Comparison of ENCODE assay signal across 22 cellular contexts in genomic region chr17:9941305-9941704, GRCh38. TPM values are rescaled to one million over a fixed set of nuclear protein-coding genes. Genes with fewer than 3 reads are reported as not detected.
DNase-seq lines count a peak whose midpoint lies in the region; ATAC-seq, FAIRE-seq and TF ChIP-seq lines count a peak whose summit lies in the region.
"Had no signal": no experiment of that assay in that cellular context is flagged by ENCODE, and none has a peak within 500 bp of the region (broad histone marks: within the 10 kb centered on the region; RNA-seq: fewer than 3 reads in every experiment).

No MANE protein-coding gene starts in this region.

- H3K27me3 ChIP-seq in IMR-90 (ENCODE audit: control insufficient read depth, insufficient read depth, low read length) (no peaks in the 10 kb centered on the region), H1 (replicated peaks in 1 of 4; ENCODE audit: control insufficient read depth in 3 of 4, extremely low read depth in 1 of 4, insufficient read depth in 3 of 4, low read length in 3 of 4) (no peaks in the 10 kb centered on the region)
- H3K27me3 ChIP-seq in effector memory CD4-positive, alpha-beta T cell (replicated peaks; ENCODE audit: control insufficient read depth, insufficient read depth, low read length, poor library complexity, severe bottlenecking) = no peaks in the 10 kb centered on the region

- H2AFZ ChIP-seq in IMR-90 (replicated peaks; ENCODE audit: low read length, poor library complexity) (no peak overlapping the region), H1 (ENCODE audit: low read length) (no peak overlapping the region)
- H2AFZ ChIP-seq: GM23338 had no signal

- ATAC-seq in IMR-90 (ENCODE audit: low read depth) = no peak
- ATAC-seq: GM23338, HCT116 had no signal

- no peak overlapping the region for H3K4me3 ChIP-seq in IMR-90 (ENCODE audit: insufficient read depth, low read depth, low read length)
- H3K4me3 ChIP-seq in H1 (ENCODE audit: extremely low read depth in 1 of 4, insufficient read depth in 2 of 4, low read depth in 3 of 4, low read length in 4 of 4) = no peak overlapping the region
- H3K4me3 ChIP-seq in effector memory CD4-positive, alpha-beta T cell (ENCODE audit: insufficient read depth, low read depth, low read length, poor library complexity, severe bottlenecking) = no peak overlapping the region
- H3K4me3 ChIP-seq: GM23338 had no signal

- H3K23ac ChIP-seq in IMR-90 (ENCODE audit: low read depth, low read length) (no peak overlapping the region), H1 (ENCODE audit: insufficient read length) (no peak overlapping the region)

- H3K9me3 ChIP-seq in IMR-90 (ENCODE audit: control insufficient read depth, insufficient read depth, low read length) (peaks cover 6% of the 10 kb centered on the region), H1 (ENCODE audit: insufficient read depth in 2 of 2, low read depth in 1 of 2, low read length in 1 of 2) (peaks cover 0 to 3% of the 10 kb centered on the region in 2 experiments; a peak in 2 of 4 replicates)
- no peaks in the 10 kb centered on the region for H3K9me3 ChIP-seq in effector memory CD4-positive, alpha-beta T cell (ENCODE audit: control insufficient read depth, low read length)
- H3K9me3 ChIP-seq: Caco-2 had no signal

- no CpG with 5 or more reads among the region's 13 CpGs for WGBS in IMR-90 (ENCODE audit: extremely low coverage in 2 of 2, insufficient read length in 1 of 2), 2 experiments
- WGBS in H1 (ENCODE audit: extremely low coverage in 1 of 2, insufficient coverage in 1 of 2, insufficient read length in 1 of 2, insufficient replicate concordance in 2 of 2, low coverage in 1 of 2, low lambda C conversion rate in 2 of 2, missing lambda C conversion rate in 1 of 2), 2 experiments = 94% methylated on average over 13 of the region's 13 CpGs; no CpG with 5 or more reads in 1 of the 2 experiments

- H3K79me1 ChIP-seq in IMR-90 (ENCODE audit: low read depth in 1 of 2, low read length in 2 of 2) = no peaks in the 10 kb centered on the region
- no peaks in the 10 kb centered on the region for H3K79me1 ChIP-seq in H1 (ENCODE audit: low read depth, low read length)

- H2BK12ac ChIP-seq in H1 (ENCODE audit: low read depth, low read length) = no peak overlapping the region

- H3K9ac ChIP-seq in IMR-90 (ENCODE audit: low read depth, low read length) = no peak overlapping the region
- no peak overlapping the region; a peak in 1 of 7 replicates for H3K9ac ChIP-seq in H1 (replicated peaks in 1 of 4; ENCODE audit: extremely low read depth in 1 of 4, low read depth in 3 of 4, low read length in 3 of 4)

- H2BK120ac ChIP-seq in IMR-90 (ENCODE audit: low read depth, low read length) (no peak overlapping the region), H1 (replicated peaks; ENCODE audit: low read depth, low read length) (no peak overlapping the region)

- H3K27ac ChIP-seq in IMR-90 (ENCODE audit: insufficient read depth, low read length) (no peak overlapping the region), angular gyrus (ENCODE audit: low read depth, low read length) (peak overlapping the region; percentile 34), H1 (ENCODE audit: low read depth, low read length) (no peak overlapping the region), temporal lobe (ENCODE audit: low read depth, low read length) (peak overlapping the region; percentile 2)
- H3K27ac ChIP-seq in effector memory CD4-positive, alpha-beta T cell (ENCODE audit: insufficient read depth, low read length, poor library complexity, severe bottlenecking) = no peak overlapping the region
- H3K27ac ChIP-seq: C4-2B had no signal

- no peak for TF ChIP-seq EP300 in H1 (IDR thresholded peaks at IDR 0.05; ENCODE audit: borderline replicate concordance in 1 of 2, low read depth in 2 of 2, low read length in 2 of 2)

- no peak for TF ChIP-seq CTCF in IMR-90 (conservative IDR thresholded peaks at IDR 0.05; ENCODE audit: low read depth, low read length)
- TF ChIP-seq CTCF in H1 (IDR thresholded peaks at IDR 0.05; ENCODE audit: control extremely low read depth in 1 of 3, insufficient read depth in 1 of 3, low read depth in 1 of 3, low read length in 3 of 3) = no peak

- no TSS peak for BruUV-seq in IMR-90 (replicated peaks; lab: Mats Ljungman, UMichigan)

- H3K4me1 ChIP-seq in IMR-90 (ENCODE audit: control insufficient read depth, insufficient read depth, low read length) (no peaks in the 10 kb centered on the region; the same call in 1 of the 2 replicates), H1 (replicated peaks in 1 of 4; ENCODE audit: control insufficient read depth in 3 of 4, insufficient read depth in 4 of 4, low read length in 3 of 4) (no peaks in the 10 kb centered on the region)
- no peaks in the 10 kb centered on the region for H3K4me1 ChIP-seq in effector memory CD4-positive, alpha-beta T cell (ENCODE audit: control insufficient read depth, insufficient read depth, low read length, poor library complexity, severe bottlenecking)
- H3K4me1 ChIP-seq: Caco-2 had no signal

- FAIRE-seq in H1 (lab: Jason Lieb, UNC) = no peak
- FAIRE-seq in GM12892 (lab: Jason Lieb, UNC) = no peak
- FAIRE-seq: A204.1, D721Med, HTR-8/SVneo had no signal

- dilution Hi-C loops in IMR-90 (cut with HindIII; ENCODE audit: low sequenced_read_pairs, unreplicated experiment) = no loop called here

- H3K23me2 ChIP-seq in H1 (ENCODE audit: low read depth, low read length) = no peaks in the 10 kb centered on the region

- H3K14ac ChIP-seq in IMR-90 (replicated peaks; ENCODE audit: low read depth, low read length) (no peak overlapping the region), H1 (ENCODE audit: insufficient read length) (no peak overlapping the region)

- DNase-seq in IMR-90 = no peak
- DNase-seq in H1 (ENCODE audit: low read depth in 1 of 2, low spot score in 2 of 2) = no peak
- DNase-seq in Ammon's horn (ENCODE audit: low spot score) = no peak
- DNase-seq in effector memory CD4-positive, alpha-beta T cell = no peak
- DNase-seq in GM12892 (ENCODE audit: insufficient read length) = no peak
- DNase-seq: ACHN; Caco-2; CD4-positive, alpha-beta T cell; GDM1; H7; HFFc6; KBM-7 had no signal

- H3K4me2 ChIP-seq in IMR-90 (ENCODE audit: low read depth, low read length) (no peak overlapping the region), H1 (ENCODE audit: insufficient read depth in 1 of 2, low read depth in 2 of 2, low read length in 2 of 2) (no peak overlapping the region)
- H3K4me2 ChIP-seq: GM23338 had no signal

- H2BK5ac ChIP-seq in IMR-90 (ENCODE audit: low read depth, low read length, poor library complexity, severe bottlenecking) (no peak overlapping the region), H1 (ENCODE audit: low read depth, low read length) (no peak overlapping the region; the same call in 1 of the 2 replicates)

- H3K36me3 ChIP-seq in IMR-90 (ENCODE audit: control insufficient read depth, insufficient read depth, low read length) (peaks cover 12% of the 10 kb centered on the region; the same call in 1 of the 2 replicates), H1 (ENCODE audit: control insufficient read depth in 2 of 4, insufficient read depth in 4 of 4, low read length in 3 of 4) (no peaks in the 10 kb centered on the region)
- H3K36me3 ChIP-seq in effector memory CD4-positive, alpha-beta T cell (ENCODE audit: control insufficient read depth, insufficient read depth, low read length) = no peaks in the 10 kb centered on the region

- CTCF ChIA-PET in IMR-90 (lab: Yijun Ruan, JAX) (interaction anchor here (0.5 kb wide), 1 partner anchor 295 kb away, joined by 4 read pairs; no protein-coding TSS in a partner anchor), H1 (lab: Charles Lee; ENCODE audit: partially characterized antibody) (interaction anchor here (0.7 to 7.6 kb wide), 3 partner anchors 13 to 213 kb away, joined by 4 to 75 read pairs (median 4); partner anchors contain the start of gene RCVRN)

- no peak for TF ChIP-seq POLR2A in IMR-90 (IDR thresholded peaks at IDR 0.05; ENCODE audit: low read depth, low read length)
- TF ChIP-seq POLR2A in H1 (IDR thresholded peaks at IDR 0.05; ENCODE audit: control extremely low read depth in 1 of 2, low read depth in 2 of 2, low read length in 2 of 2) = no peak
- no peak for TF ChIP-seq POLR2A in GM12892 (IDR thresholded peaks at IDR 0.05; ENCODE audit: low read depth, low read length)

- intact Hi-C loops in IMR-90 (cut with micrococcal nuclease) = no loop called here

- TF ChIP-seq RAD21 in IMR-90 (IDR thresholded peaks at IDR 0.05; ENCODE audit: low read length) (no peak), H1 (IDR thresholded peaks at IDR 0.05 in 1 of 2, conservative IDR thresholded peaks at IDR 0.05 in 1 of 2; ENCODE audit: low read depth in 2 of 2, low read length in 2 of 2) (no peak)

- H3K79me2 ChIP-seq in H1 (ENCODE audit: control insufficient read depth in 1 of 2, insufficient read depth in 2 of 2, low read length in 2 of 2) = no peaks in the 10 kb centered on the region

- H4K5ac ChIP-seq in IMR-90 (ENCODE audit: low read depth, low read length) (no peak overlapping the region), H1 (ENCODE audit: insufficient read length, low read depth, low read length) (no peak overlapping the region)

- no peak overlapping the region for H3K4ac ChIP-seq in IMR-90 (ENCODE audit: low read depth, low read length)
- no peak overlapping the region for H3K4ac ChIP-seq in H1 (replicated peaks; ENCODE audit: insufficient read length, low read depth, low read length)

- H3K56ac ChIP-seq in IMR-90 (ENCODE audit: extremely low read depth, insufficient read depth, low read length) = no peak overlapping the region
- H3K56ac ChIP-seq in H1 (replicated peaks; ENCODE audit: insufficient read length, low read depth, low read length) = no peak overlapping the region

- in situ Hi-C loops in IMR-90 (cut with MboI; ENCODE audit: low sequenced_read_pairs) = no loop called here

- H2BK15ac ChIP-seq in IMR-90 (ENCODE audit: low read depth, low read length) (no peak overlapping the region), H1 (ENCODE audit: low read length) (no peak overlapping the region)

- POLR2A ChIA-PET in IMR-90 (lab: Charles Lee; ENCODE audit: unreplicated experiment) = no interaction called here
- POLR2A ChIA-PET in H1 (lab: Charles Lee; ENCODE audit: partially characterized antibody) = interaction anchor here (1.3 kb wide), 1 partner anchor 14 kb away, joined by 3 read pairs; no protein-coding TSS in a partner anchor

- peak overlapping the region; percentile 70 for H2AK9ac ChIP-seq in IMR-90 (replicated peaks; ENCODE audit: low read depth, low read length, poor library complexity)

- H4K20me1 ChIP-seq in IMR-90 (ENCODE audit: insufficient read depth, low read length) (no peaks in the 10 kb centered on the region), H1 (replicated peaks in 1 of 2; ENCODE audit: control insufficient read depth in 1 of 2, insufficient read depth in 2 of 2, low read length in 2 of 2) (peaks cover 0 to 2% of the 10 kb centered on the region in 2 experiments)

- no peaks in the 10 kb centered on the region; the same call in 1 of the 2 replicates for H3K9me1 ChIP-seq in IMR-90 (ENCODE audit: insufficient read depth, low read length)

- H2BK20ac ChIP-seq in IMR-90 (ENCODE audit: low read depth, low read length) (no peak overlapping the region), H1 (ENCODE audit: low read length) (no peak overlapping the region)

- no peak overlapping the region for H3K18ac ChIP-seq in IMR-90 (ENCODE audit: low read depth, low read length)
- no peak overlapping the region; the same call in 1 of the 2 replicates for H3K18ac ChIP-seq in H1 (ENCODE audit: extremely low read depth, low read length)

- no peak overlapping the region for H4K8ac ChIP-seq in IMR-90 (ENCODE audit: low read depth in 2 of 2, low read length in 2 of 2)
- peak overlapping the region; percentile 48; the same call in 1 of the 2 replicates for H4K8ac ChIP-seq in H1 (ENCODE audit: extremely low read depth, insufficient read depth, low read length)

- H4K91ac ChIP-seq in IMR-90 (ENCODE audit: insufficient read depth, low read depth, low read length) = no peak overlapping the region
- no peak overlapping the region for H4K91ac ChIP-seq in H1 (replicated peaks; ENCODE audit: insufficient read length, low read length)

- no peak overlapping the region for H2AK5ac ChIP-seq in IMR-90 (ENCODE audit: low read depth, low read length)
- H2AK5ac ChIP-seq in H1 (ENCODE audit: low read depth, low read length) = no peak overlapping the region

RNA-seq across cellular contexts. Expression of gene RCVRN, which starts 36.2 kb away (rescaled TPM):
- total RNA-seq in IMR-90 (2012; rRNA removed) (not detected in 2 replicates), temporal lobe (not detected)
- polyA plus RNA-seq in IMR-90 (2012; rRNA removed) (not detected in 2 replicates), H1 (2011; rRNA removed) (not detected in 2 replicates)
- not detected in 2 replicates for polyA plus RNA-seq in IMR-90 (2012; cell fraction: cytosol; rRNA removed)
- 0.02 and 0.41 TPM in 2 replicates for polyA plus RNA-seq in IMR-90 (2012; cell fraction: nucleus; rRNA removed; ENCODE audit: low replicate concordance)
- not detected in 2 replicates for total RNA-seq in H1 (2021; fragmentation: NEBNext Ultra II Directional; extraction: Animal tissue kit (Norgen Biotek cat#: 25700))
- 0.03 TPM for polyA plus RNA-seq in H1 (2011; cell fraction: cytosol; rRNA removed)
- polyA plus RNA-seq in H1 (2011; cell fraction: nucleus; rRNA removed) = 0.04 TPM
- not detected in 4 replicates for polyA plus RNA-seq in H1 (2012, experiment 1 of 2)
- polyA plus RNA-seq in H1 (2012, experiment 2 of 2) = not detected
- 0.08 TPM for polyA plus RNA-seq in H1 (2013, experiment 1 of 2)
- polyA plus RNA-seq in H1 (2013, experiment 2 of 2) = not detected
- not detected in 2 replicates for polyA minus RNA-seq in H1 (2011; rRNA and poly(A)+ RNA removed)
- not detected for polyA minus RNA-seq in H1 (2011; cell fraction: cytosol; rRNA and poly(A)+ RNA removed)
- polyA minus RNA-seq in H1 (2011; cell fraction: nucleus; rRNA and poly(A)+ RNA removed) = not detected
- 0.13 TPM for polyA plus RNA-seq in GM12892 (2012; ENCODE audit: missing spikeins)
- total RNA-seq: Caco-2; CD4-positive, alpha-beta T cell; GM23338; H7; HFFc6 had no signal
- polyA plus RNA-seq: BJ, GM23338, IgD-negative memory B cell had no signal

Comparison
In these comparisons a context has a peak if more than half of its experiments do, and no peak if none do; other contexts are left out.
1. H3K27ac ChIP-seq: peak in angular gyrus (single experiment) and temporal lobe (single experiment); none in IMR-90 (single experiment), H1 (single experiment) and effector memory CD4-positive, alpha-beta T cell (single experiment).